Comparison of ENCODE assay signal across 9 cellular contexts in the genomic region with DNA sequence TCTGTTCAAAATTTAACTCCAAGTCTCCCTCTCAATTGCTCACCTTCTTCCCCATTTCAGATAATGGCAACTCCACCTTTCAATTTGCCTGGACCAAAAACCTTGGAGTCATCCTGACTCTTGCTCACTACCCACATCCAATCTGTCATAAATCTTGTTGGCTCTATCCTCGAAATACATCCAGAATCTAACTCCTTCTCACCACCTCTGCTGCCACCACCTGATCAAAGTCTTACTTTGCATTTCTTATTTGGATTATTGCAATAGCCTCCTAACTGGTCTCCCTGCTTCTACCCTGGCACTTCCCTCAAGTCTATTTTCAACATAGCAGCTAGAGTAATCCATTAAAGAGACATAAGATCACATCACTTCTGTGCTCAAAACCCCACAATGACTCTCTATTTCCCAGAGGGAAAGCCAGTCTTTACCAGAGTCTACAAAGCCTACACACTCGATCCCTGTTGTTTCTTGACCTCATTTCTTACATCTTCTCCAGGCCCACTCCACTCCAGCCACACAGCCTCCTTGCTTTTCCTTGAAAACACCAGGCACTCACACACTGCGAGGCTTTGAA.
DNase-seq lines count a peak whose midpoint lies in the region; ATAC-seq, FAIRE-seq and TF ChIP-seq lines count a peak whose summit lies in the region.
"Had no signal": no experiment of that assay in that cellular context is flagged by ENCODE, and none has a peak within 500 bp of the region (broad histone marks: within the 10 kb centered on the region; RNA-seq: fewer than 3 reads in every experiment).

No MANE protein-coding gene starts in this region.

- H3K4me3 ChIP-seq in GM06990 (replicated peaks; ENCODE audit: low read depth, low read length) (no peak overlapping the region), LNCaP clone FGC (ENCODE audit: low read depth, low read length) (no peak overlapping the region), astrocyte (ENCODE audit: insufficient read depth, low read depth, low read length) (no peak overlapping the region), mesenchymal stem cell (ENCODE audit: insufficient read depth in 1 of 2, low read depth in 1 of 2, low read length in 2 of 2) (no peak overlapping the region), lower leg skin (ENCODE audit: low read depth, poor library complexity, severe bottlenecking) (no peak overlapping the region)

- H3K79me1 ChIP-seq in mesenchymal stem cell (replicated peaks; ENCODE audit: low read length, poor library complexity, severe bottlenecking) = no peaks in the 10 kb centered on the region

- WGBS in mesenchymal stem cell = 72% methylated on average over 3 of the region's 3 CpGs
- 67% methylated on average over 3 of the region's 3 CpGs for WGBS in lower leg skin, 2 donors

- no peaks in the 10 kb centered on the region for H3K79me2 ChIP-seq in astrocyte (ENCODE audit: insufficient read depth, low read length)

- H3K4me1 ChIP-seq in astrocyte (ENCODE audit: insufficient read depth, low read length) = no peaks in the 10 kb centered on the region
- H3K4me1 ChIP-seq in mesenchymal stem cell (ENCODE audit: control insufficient read depth, insufficient read depth, low read depth, low read length) = no peaks in the 10 kb centered on the region

- no peaks in the 10 kb centered on the region for H3K36me3 Mint-ChIP-seq in astrocyte (ENCODE audit: low read depth, unreplicated experiment)

- H4K91ac ChIP-seq in mesenchymal stem cell (ENCODE audit: low read length) = no peak overlapping the region

- FAIRE-seq in astrocyte (lab: Jason Lieb, UNC) = no peak

- no peak overlapping the region for H4K8ac ChIP-seq in mesenchymal stem cell (ENCODE audit: low read length)

- H3K27ac Mint-ChIP-seq in astrocyte (ENCODE audit: unreplicated experiment) = no peak overlapping the region

- H3K4me2 ChIP-seq in astrocyte (ENCODE audit: low read length) (no peak overlapping the region), mesenchymal stem cell (ENCODE audit: low read length, poor library complexity, severe bottlenecking) (no peak overlapping the region)

- H3K9ac ChIP-seq in astrocyte (ENCODE audit: low read length) (no peak overlapping the region), mesenchymal stem cell (ENCODE audit: low read length) (no peak overlapping the region)

- H3K18ac ChIP-seq in mesenchymal stem cell (ENCODE audit: low read depth in 1 of 2, low read length in 2 of 2) = no peak overlapping the region

- no peaks in the 10 kb centered on the region for H3K27me3 Mint-ChIP-seq in astrocyte (ENCODE audit: low read depth, unreplicated experiment)

- H3K23ac ChIP-seq in mesenchymal stem cell (ENCODE audit: low read length in 2 of 2) = no peak overlapping the region

- H2BK12ac ChIP-seq in mesenchymal stem cell (ENCODE audit: low read length in 2 of 2) = no peak overlapping the region

- no peak overlapping the region for H2AK5ac ChIP-seq in mesenchymal stem cell (ENCODE audit: low read length, severe bottlenecking)

- no peaks in the 10 kb centered on the region for H3K4me1 Mint-ChIP-seq in astrocyte (ENCODE audit: low read depth, unreplicated experiment)

- H3K4ac ChIP-seq in mesenchymal stem cell (ENCODE audit: low read depth in 1 of 2, low read length in 2 of 2) = no peak overlapping the region

- H2BK15ac ChIP-seq in mesenchymal stem cell (ENCODE audit: low read depth, poor library complexity, severe bottlenecking) = no peak overlapping the region

- no peak overlapping the region for H3K14ac ChIP-seq in mesenchymal stem cell (ENCODE audit: low read length in 2 of 2)

- TF ChIP-seq CTCF in GM06990 (IDR thresholded peaks at IDR 0.05; ENCODE audit: insufficient read depth, low read length, poor library complexity, severe bottlenecking) (peak; percentile 22), LNCaP clone FGC (IDR thresholded peaks at IDR 0.05; ENCODE audit: control insufficient read depth, extremely low read depth, insufficient read depth) (peak; percentile 56), astrocyte (IDR thresholded peaks at IDR 0.05; ENCODE audit: insufficient read depth, low read depth, low read length) (peak; percentile 42), lower leg skin (IDR thresholded peaks at IDR 0.05) (no peak)

- no peaks in the 10 kb centered on the region for H3K9me3 Mint-ChIP-seq in astrocyte (ENCODE audit: unreplicated experiment)

- H3K27me3 ChIP-seq in GM06990 (replicated peaks; ENCODE audit: control insufficient read depth, insufficient read depth, low read length) (no peaks in the 10 kb centered on the region), astrocyte (ENCODE audit: insufficient read depth, low read length) (no peaks in the 10 kb centered on the region), mesenchymal stem cell (ENCODE audit: control insufficient read depth in 1 of 2, insufficient read depth in 1 of 2, low read length in 2 of 2) (no peaks in the 10 kb centered on the region)

- no peak for TF ChIP-seq POLR2A in lower leg skin (IDR thresholded peaks at IDR 0.05)

- no peak for DNase-seq in GM06990 (ENCODE audit: extremely low read depth, insufficient read length)
- DNase-seq in LNCaP clone FGC (ENCODE audit: low read depth) = no peak
- peak; percentile 28 for DNase-seq in astrocyte (ENCODE audit: low read depth)
- peak; percentile 32 for DNase-seq in mesenchymal stem cell
- DNase-seq in activated effector memory CD4-positive, alpha-beta T cell treated with anti-CD3 and anti-CD28 coated beads, Interleukin-2, amount 50 U/mL, for 16 hours = no peak
- no peak for DNase-seq in lower leg skin (ENCODE audit: low spot score in 2 of 2)
- DNase-seq in T-helper 9 cell = no peak
- DNase-seq: occipital lobe had no signal

- no peaks in the 10 kb centered on the region for H3K9me3 ChIP-seq in astrocyte (ENCODE audit: insufficient read depth, low read depth, low read length)
- H3K9me3 ChIP-seq in mesenchymal stem cell (ENCODE audit: control insufficient read depth, low read length) = no peaks in the 10 kb centered on the region

- no peak overlapping the region for H2BK120ac ChIP-seq in mesenchymal stem cell (ENCODE audit: low read depth, low read length)

- H3K36me3 ChIP-seq in GM06990 (ENCODE audit: control insufficient read depth, insufficient read depth, low read length) = no peaks in the 10 kb centered on the region
- no peaks in the 10 kb centered on the region for H3K36me3 ChIP-seq in astrocyte (ENCODE audit: insufficient read depth, low read length)
- no peaks in the 10 kb centered on the region for H3K36me3 ChIP-seq in mesenchymal stem cell (ENCODE audit: control insufficient read depth in 1 of 2, insufficient read depth in 2 of 2, low read depth in 1 of 2, low read length in 2 of 2)

- no peak for ATAC-seq in GM21367 (IDR thresholded peaks at IDR 0.05; ENCODE audit: unreplicated experiment)

- H2BK5ac ChIP-seq in mesenchymal stem cell (ENCODE audit: low read depth, low read length, poor library complexity, severe bottlenecking) = no peak overlapping the region

- H4K20me1 ChIP-seq in astrocyte (ENCODE audit: insufficient read depth, low read length) = no peaks in the 10 kb centered on the region

- H3K27ac ChIP-seq in astrocyte (ENCODE audit: low read depth, low read length) (no peak overlapping the region), mesenchymal stem cell (ENCODE audit: low read length, poor library complexity, severe bottlenecking) (no peak overlapping the region)

- H2AFZ ChIP-seq in astrocyte (ENCODE audit: low read depth, low read length) = peak overlapping the region; percentile 1
- no peak overlapping the region for H2AFZ ChIP-seq in mesenchymal stem cell (ENCODE audit: low read depth, low read length)

- intact Hi-C loops in lower leg skin (cut with DNase I; ENCODE audit: low total_unique reads) = no loop called here

- no peak overlapping the region for H3K4me3 Mint-ChIP-seq in astrocyte (ENCODE audit: unreplicated experiment)

Comparison
In these comparisons a context has a peak if more than half of its experiments do, and no peak if none do; other contexts are left out.
1. DNase-seq: peak in astrocyte (single experiment) and mesenchymal stem cell (single experiment); none in GM06990 (single experiment), LNCaP clone FGC (single experiment), activated effector memory CD4-positive, alpha-beta T cell treated with anti-CD3 and anti-CD28 coated beads, Interleukin-2, amount 50 U/mL, for 16 hours (single experiment), lower leg skin (0 of 2) and T-helper 9 cell (single experiment).
2. CTCF ChIP-seq: peak in GM06990 (single experiment), LNCaP clone FGC (single experiment) and astrocyte (single experiment); none in lower leg skin (0 of 3).